Comparison of ENCODE assay signal across 10 cellular contexts in genomic region chr5:149517461-149518122, GRCh38. TPM values are rescaled to one million over a fixed set of nuclear protein-coding genes. Genes with fewer than 3 reads are reported as not detected.
DNase-seq lines count a peak whose midpoint lies in the region; ATAC-seq and TF ChIP-seq lines count a peak whose summit lies in the region.
"Had no signal": no experiment of that assay in that cellular context is flagged by ENCODE, and none has a peak within 500 bp of the region (broad histone marks: within the 10 kb centered on the region; RNA-seq: fewer than 3 reads in every experiment).

No MANE protein-coding gene starts in this region.

- no peak overlapping the region for H3K4me3 Mint-ChIP-seq in Calu3 (ENCODE audit: low read depth, unreplicated experiment)
- peak overlapping the region; percentile 47 for H3K4me3 Mint-ChIP-seq in glutamatergic neuron (ENCODE audit: unreplicated experiment)
- H3K4me3 Mint-ChIP-seq in osteocyte (ENCODE audit: unreplicated experiment), result no peak overlapping the region
- no peak overlapping the region for H3K4me3 Mint-ChIP-seq in activated T-helper 2 cell treated with anti-CD3 and anti-CD28 coated beads, Interferon-gamma antibody, Interleukin-2, Interleukin-4, amounts not matched to agents 10 μg/mL and 5 μg/mL and 100 μg/mL, durations not matched to agents 14 hours and 24 hours and 36 hours (ENCODE audit: low read depth)

- peak overlapping the region in 1 of 4 donors; percentile 3 for H3K4me3 ChIP-seq in esophagus squamous epithelium

- TF ChIP-seq CTCF in Calu3 (IDR thresholded peaks at IDR 0.05; ENCODE audit: unreplicated experiment) (no peak), VCaP (conservative IDR thresholded peaks at IDR 0.05) (no peak), glutamatergic neuron (IDR thresholded peaks at IDR 0.05; ENCODE audit: partially characterized antibody, unreplicated experiment) (no peak), osteocyte (IDR thresholded peaks at IDR 0.05) (no peak), esophagus squamous epithelium (IDR thresholded peaks at IDR 0.05) (no peak)

- CTCF ChIA-PET in Calu3 (lab: Charles Lee), result interaction anchor here (0.7 kb wide), 1 partner anchor 34 kb away, joined by 12 read pairs; no protein-coding TSS in a partner anchor

- H3K27ac Mint-ChIP-seq in Calu3 (ENCODE audit: unreplicated experiment), result no peak overlapping the region
- H3K27ac Mint-ChIP-seq in glutamatergic neuron (ENCODE audit: unreplicated experiment), result peak overlapping the region; percentile 78
- H3K27ac Mint-ChIP-seq in osteocyte (ENCODE audit: unreplicated experiment), result peak overlapping the region; percentile 74
- H3K27ac Mint-ChIP-seq in activated T-helper 2 cell treated with anti-CD3 and anti-CD28 coated beads, Interferon-gamma antibody, Interleukin-2, Interleukin-4, amounts not matched to agents 10 μg/mL and 5 μg/mL and 100 μg/mL, durations not matched to agents 14 hours and 24 hours and 36 hours, result no peak overlapping the region

- BruUV-seq in Calu3 (replicated peaks; lab: Mats Ljungman, UMichigan), result TSS peak; percentile 2

- H3K27ac ChIP-seq in VCaP (peak overlapping the region; percentile 19), esophagus squamous epithelium (peak overlapping the region in 2 of 4 donors; percentile 42 to 48)

- DNase-seq in Calu3 (no peak), glutamatergic neuron (no peak), osteocyte (ENCODE audit: extremely low spot score, unreplicated experiment) (no peak), HPDE6-E6E7 (ENCODE audit: extremely low spot score) (no peak), esophagus squamous epithelium (lab: John Stamatoyannopoulos, UW) (no peak)
- DNase-seq in activated T-helper 2 cell treated with anti-CD3 and anti-CD28 coated beads, Interferon-gamma antibody, Interleukin-2, Interleukin-4, amounts not matched to agents 10 μg/mL and 5 μg/mL and 100 μg/mL, durations not matched to agents 14 hours and 24 hours and 36 hours (ENCODE audit: low spot score), result no peak
- DNase-seq: kidney glomerular epithelial cell, NCI-H2171 had no signal

- peaks cover 0 to 72% (median 0%) of the 10 kb centered on the region in 3 donors for H3K36me3 ChIP-seq in esophagus squamous epithelium

- H3K27me3 ChIP-seq in esophagus squamous epithelium, result no peaks in the 10 kb centered on the region

- H3K9me3 Mint-ChIP-seq in Calu3 (ENCODE audit: low read depth, unreplicated experiment), result no peaks in the 10 kb centered on the region
- H3K9me3 Mint-ChIP-seq in glutamatergic neuron (ENCODE audit: unreplicated experiment), result no peaks in the 10 kb centered on the region
- no peaks in the 10 kb centered on the region for H3K9me3 Mint-ChIP-seq in osteocyte (ENCODE audit: unreplicated experiment)
- H3K9me3 Mint-ChIP-seq in activated T-helper 2 cell treated with anti-CD3 and anti-CD28 coated beads, Interferon-gamma antibody, Interleukin-2, Interleukin-4, amounts not matched to agents 10 μg/mL and 5 μg/mL and 100 μg/mL, durations not matched to agents 14 hours and 24 hours and 36 hours, result no peaks in the 10 kb centered on the region

- H3K9me3 ChIP-seq in esophagus squamous epithelium, result no peaks in the 10 kb centered on the region

- WGBS in esophagus squamous epithelium, 2 donors, result 24 to 48% methylated on average over 5 of the region's 5 CpGs

- no peak for ATAC-seq in HG03108 (IDR thresholded peaks at IDR 0.05; ENCODE audit: unreplicated experiment)

- peaks cover 72% of the 10 kb centered on the region for H3K4me1 Mint-ChIP-seq in Calu3 (ENCODE audit: low read depth, unreplicated experiment)
- H3K4me1 Mint-ChIP-seq in glutamatergic neuron (ENCODE audit: low read depth, unreplicated experiment), result peaks cover 14% of the 10 kb centered on the region
- H3K4me1 Mint-ChIP-seq in osteocyte (ENCODE audit: unreplicated experiment), result peaks cover 59% of the 10 kb centered on the region
- peaks cover 43% of the 10 kb centered on the region for H3K4me1 Mint-ChIP-seq in activated T-helper 2 cell treated with anti-CD3 and anti-CD28 coated beads, Interferon-gamma antibody, Interleukin-2, Interleukin-4, amounts not matched to agents 10 μg/mL and 5 μg/mL and 100 μg/mL, durations not matched to agents 14 hours and 24 hours and 36 hours (ENCODE audit: low read depth)

- intact Hi-C loops in Calu3 (cut with micrococcal nuclease; ENCODE audit: unreplicated experiment) (no loop called here), esophagus squamous epithelium (cut with DNase I) (no loop called here)
- intact Hi-C loops in activated T-helper 2 cell treated with anti-CD3 and anti-CD28 coated beads, Interferon-gamma antibody, Interleukin-2, Interleukin-4, amounts not matched to agents 10 μg/mL and 5 μg/mL and 100 μg/mL, durations not matched to agents 14 hours and 24 hours and 36 hours (cut with micrococcal nuclease), result no loop called here

- H3K27me3 Mint-ChIP-seq in Calu3 (ENCODE audit: unreplicated experiment), result no peaks in the 10 kb centered on the region
- H3K27me3 Mint-ChIP-seq in glutamatergic neuron (ENCODE audit: unreplicated experiment), result no peaks in the 10 kb centered on the region
- no peaks in the 10 kb centered on the region for H3K27me3 Mint-ChIP-seq in osteocyte (ENCODE audit: unreplicated experiment)
- no peaks in the 10 kb centered on the region for H3K27me3 Mint-ChIP-seq in activated T-helper 2 cell treated with anti-CD3 and anti-CD28 coated beads, Interferon-gamma antibody, Interleukin-2, Interleukin-4, amounts not matched to agents 10 μg/mL and 5 μg/mL and 100 μg/mL, durations not matched to agents 14 hours and 24 hours and 36 hours (ENCODE audit: low read depth)

- peaks cover 29 to 98% (median 46%) of the 10 kb centered on the region in 3 donors for H3K4me1 ChIP-seq in esophagus squamous epithelium

- no peak for TF ChIP-seq POLR2A in esophagus squamous epithelium (IDR thresholded peaks at IDR 0.05)

- H3K36me3 Mint-ChIP-seq in Calu3 (ENCODE audit: insufficient read depth, unreplicated experiment), result peaks cover 73% of the 10 kb centered on the region
- no peaks in the 10 kb centered on the region for H3K36me3 Mint-ChIP-seq in glutamatergic neuron (ENCODE audit: unreplicated experiment)
- H3K36me3 Mint-ChIP-seq in osteocyte (ENCODE audit: unreplicated experiment), result peaks cover 25% of the 10 kb centered on the region
- peaks cover 60% of the 10 kb centered on the region for H3K36me3 Mint-ChIP-seq in activated T-helper 2 cell treated with anti-CD3 and anti-CD28 coated beads, Interferon-gamma antibody, Interleukin-2, Interleukin-4, amounts not matched to agents 10 μg/mL and 5 μg/mL and 100 μg/mL, durations not matched to agents 14 hours and 24 hours and 36 hours (ENCODE audit: low read depth)

RNA-seq across cellular contexts. Expression of gene CSNK1A1, which starts 33.6 kb away (rescaled TPM):
- total RNA-seq in Calu3 (2022) (350 and 377 TPM in 2 replicates), glutamatergic neuron (ENCODE audit: unreplicated experiment) (289 TPM), osteocyte (278 and 282 TPM in 2 replicates), esophagus squamous epithelium (100 to 1,000 TPM; 223 to 388 (median 301) TPM)
- total RNA-seq in activated T-helper 2 cell treated with anti-CD3 and anti-CD28 coated beads, Interferon-gamma antibody, Interleukin-2, Interleukin-4, amounts not matched to agents 10 μg/mL and 5 μg/mL and 100 μg/mL, durations not matched to agents 14 hours and 24 hours and 36 hours, result 176 and 194 TPM in 2 replicates

Comparison
In these comparisons a context has a peak if more than half of its experiments do, and no peak if none do; other contexts are left out.
1. H3K27ac Mint-ChIP-seq: peak in glutamatergic neuron (single experiment) and osteocyte (single experiment); none in Calu3 (single experiment) and activated T-helper 2 cell treated with anti-CD3 and anti-CD28 coated beads, Interferon-gamma antibody, Interleukin-2, Interleukin-4, amounts not matched to agents 10 μg/mL and 5 μg/mL and 100 μg/mL, durations not matched to agents 14 hours and 24 hours and 36 hours (single experiment).